Comparison of ENCODE assay signal across 2 cellular contexts in the genomic region with DNA sequence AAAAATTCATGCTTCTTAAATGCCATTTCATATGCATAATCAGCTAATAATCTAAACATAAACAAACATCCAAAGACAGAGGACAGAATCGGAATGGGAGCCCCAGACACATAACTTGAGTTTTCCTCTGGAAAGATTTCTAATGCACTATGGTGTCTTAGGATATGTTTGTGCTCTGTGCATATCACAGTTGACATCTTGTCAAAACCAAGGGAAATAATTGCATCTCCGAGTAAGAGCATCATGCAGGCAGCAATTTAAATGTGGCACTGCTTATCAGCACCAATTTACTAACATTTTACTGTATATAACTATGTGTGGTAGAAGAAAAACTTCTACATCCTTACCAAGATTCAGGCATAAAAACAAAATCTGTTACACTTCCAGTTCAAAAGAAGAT.
TF ChIP-seq lines count a peak whose summit lies in the region.

No MANE protein-coding gene starts in this region.

TF ChIP-seq in SK-N-SH, 30 proteins besides CTCF, POLR2A, EP300 and RAD21:
- TF ChIP-seq, protein P1, sequence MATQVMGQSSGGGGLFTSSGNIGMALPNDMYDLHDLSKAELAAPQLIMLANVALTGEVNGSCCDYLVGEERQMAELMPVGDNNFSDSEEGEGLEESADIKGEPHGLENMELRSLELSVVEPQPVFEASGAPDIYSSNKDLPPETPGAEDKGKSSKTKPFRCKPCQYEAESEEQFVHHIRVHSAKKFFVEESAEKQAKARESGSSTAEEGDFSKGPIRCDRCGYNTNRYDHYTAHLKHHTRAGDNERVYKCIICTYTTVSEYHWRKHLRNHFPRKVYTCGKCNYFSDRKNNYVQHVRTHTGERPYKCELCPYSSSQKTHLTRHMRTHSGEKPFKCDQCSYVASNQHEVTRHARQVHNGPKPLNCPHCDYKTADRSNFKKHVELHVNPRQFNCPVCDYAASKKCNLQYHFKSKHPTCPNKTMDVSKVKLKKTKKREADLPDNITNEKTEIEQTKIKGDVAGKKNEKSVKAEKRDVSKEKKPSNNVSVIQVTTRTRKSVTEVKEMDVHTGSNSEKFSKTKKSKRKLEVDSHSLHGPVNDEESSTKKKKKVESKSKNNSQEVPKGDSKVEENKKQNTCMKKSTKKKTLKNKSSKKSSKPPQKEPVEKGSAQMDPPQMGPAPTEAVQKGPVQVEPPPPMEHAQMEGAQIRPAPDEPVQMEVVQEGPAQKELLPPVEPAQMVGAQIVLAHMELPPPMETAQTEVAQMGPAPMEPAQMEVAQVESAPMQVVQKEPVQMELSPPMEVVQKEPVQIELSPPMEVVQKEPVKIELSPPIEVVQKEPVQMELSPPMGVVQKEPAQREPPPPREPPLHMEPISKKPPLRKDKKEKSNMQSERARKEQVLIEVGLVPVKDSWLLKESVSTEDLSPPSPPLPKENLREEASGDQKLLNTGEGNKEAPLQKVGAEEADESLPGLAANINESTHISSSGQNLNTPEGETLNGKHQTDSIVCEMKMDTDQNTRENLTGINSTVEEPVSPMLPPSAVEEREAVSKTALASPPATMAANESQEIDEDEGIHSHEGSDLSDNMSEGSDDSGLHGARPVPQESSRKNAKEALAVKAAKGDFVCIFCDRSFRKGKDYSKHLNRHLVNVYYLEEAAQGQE (IDR thresholded peaks at IDR 0.05; ENCODE audit: low read depth, low read length): no peak
- no peak for TF ChIP-seq MEF2A (IDR thresholded peaks at IDR 0.05; ENCODE audit: borderline replicate concordance, low read depth)
- TF ChIP-seq, protein P2, sequence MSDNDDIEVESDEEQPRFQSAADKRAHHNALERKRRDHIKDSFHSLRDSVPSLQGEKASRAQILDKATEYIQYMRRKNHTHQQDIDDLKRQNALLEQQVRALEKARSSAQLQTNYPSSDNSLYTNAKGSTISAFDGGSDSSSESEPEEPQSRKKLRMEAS (IDR thresholded peaks at IDR 0.05; ENCODE audit: low read depth): no peak
- TF ChIP-seq GATA2 (CRISPR knock-in tag; IDR thresholded peaks at IDR 0.05): no peak
- TF ChIP-seq NFIC (IDR thresholded peaks at IDR 0.05; ENCODE audit: borderline replicate concordance): no peak
- no peak for TF ChIP-seq JUND (IDR thresholded peaks at IDR 0.05)
- TF ChIP-seq YY1 (IDR thresholded peaks at IDR 0.05; ENCODE audit: low read depth): no peak

TF ChIP-seq in SK-N-SH treated with all-trans-retinoic acid at 6 μM for 48 hours, 23 proteins besides CTCF, POLR2A, EP300 and RAD21:
- no peak for TF ChIP-seq ZNF565 (CRISPR knock-in tag; conservative IDR thresholded peaks at IDR 0.05; ENCODE audit: low read depth)
